ENCODE assay signal across 23 cellular contexts in the genomic region with DNA sequence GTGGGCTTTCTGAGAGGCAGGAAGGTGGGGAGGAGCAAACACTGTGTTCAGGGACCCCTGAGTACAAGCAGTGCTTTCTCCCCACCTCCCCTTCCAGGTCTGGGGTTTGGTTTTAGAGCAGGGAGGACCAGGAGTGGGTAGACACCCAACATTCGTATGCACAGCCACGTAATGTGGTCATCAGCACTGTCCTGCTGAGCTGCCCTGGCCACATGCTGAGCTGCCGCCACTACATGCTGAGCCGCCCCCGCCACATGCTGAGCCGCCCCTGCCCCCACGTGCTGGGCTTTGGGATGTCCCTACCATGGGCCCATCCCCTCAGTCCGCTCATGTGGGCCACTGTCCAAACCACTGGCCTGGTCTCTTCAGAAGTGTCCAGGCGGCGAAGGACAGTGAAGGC.
"Had no signal": no experiment of that assay in that cellular context is flagged by ENCODE, and none has a peak within 500 bp of the region (broad histone marks: within the 10 kb centered on the region; RNA-seq: fewer than 3 reads in every experiment).

No MANE protein-coding gene starts in this region.

- H3K4me1 ChIP-seq: esophagus squamous epithelium, left ventricle myocardium inferior, right atrium auricular region had no signal

- H3K4me3 ChIP-seq: dorsolateral prefrontal cortex, esophagus squamous epithelium, gastroesophageal sphincter, left ventricle myocardium inferior, ovary, right atrium auricular region, stomach, thoracic aorta, transverse colon had no signal

- H3K27ac ChIP-seq: dorsolateral prefrontal cortex, epithelial cell of prostate, esophagus squamous epithelium, gastroesophageal sphincter, left ventricle myocardium inferior, neutrophil, ovary, right atrium auricular region, stomach, thoracic aorta, transverse colon had no signal

- H3K9me3 ChIP-seq: esophagus squamous epithelium, gastroesophageal sphincter, left ventricle myocardium inferior, neutrophil, ovary, right atrium auricular region, stomach, thoracic aorta, transverse colon had no signal

- ATAC-seq: gastroesophageal sphincter; left cardiac atrium; naive thymus-derived CD4-positive, alpha-beta T cell had no signal

- H3K36me3 ChIP-seq: esophagus squamous epithelium, gastroesophageal sphincter, left ventricle myocardium inferior, neutrophil, ovary, right atrium auricular region, stomach, thoracic aorta, transverse colon had no signal

- H3K27me3 ChIP-seq: dorsolateral prefrontal cortex, esophagus squamous epithelium, gastroesophageal sphincter, neutrophil, ovary, right atrium auricular region, stomach, transverse colon had no signal

- DNase-seq: cortex of kidney; dorsolateral prefrontal cortex; effector memory CD4-positive, alpha-beta T cell; esophagus squamous epithelium; foreskin fibroblast; glutamatergic neuron; kidney; left cardiac atrium; left ventricle myocardium inferior; naive thymus-derived CD4-positive, alpha-beta T cell; nephron progenitor cell; ovary; small intestine; stimulated activated CD4-positive, alpha-beta T cell treated with anti-CD3 and anti-CD28 coated beads, Interleukin-12 subunit alpha, Interleukin-12 subunit beta, amount 100 ng/mL, for 4 hours; stimulated activated naive CD4-positive, alpha-beta T cell; stomach; substantia nigra; transverse colon had no signal
